In the genomic region with DNA sequence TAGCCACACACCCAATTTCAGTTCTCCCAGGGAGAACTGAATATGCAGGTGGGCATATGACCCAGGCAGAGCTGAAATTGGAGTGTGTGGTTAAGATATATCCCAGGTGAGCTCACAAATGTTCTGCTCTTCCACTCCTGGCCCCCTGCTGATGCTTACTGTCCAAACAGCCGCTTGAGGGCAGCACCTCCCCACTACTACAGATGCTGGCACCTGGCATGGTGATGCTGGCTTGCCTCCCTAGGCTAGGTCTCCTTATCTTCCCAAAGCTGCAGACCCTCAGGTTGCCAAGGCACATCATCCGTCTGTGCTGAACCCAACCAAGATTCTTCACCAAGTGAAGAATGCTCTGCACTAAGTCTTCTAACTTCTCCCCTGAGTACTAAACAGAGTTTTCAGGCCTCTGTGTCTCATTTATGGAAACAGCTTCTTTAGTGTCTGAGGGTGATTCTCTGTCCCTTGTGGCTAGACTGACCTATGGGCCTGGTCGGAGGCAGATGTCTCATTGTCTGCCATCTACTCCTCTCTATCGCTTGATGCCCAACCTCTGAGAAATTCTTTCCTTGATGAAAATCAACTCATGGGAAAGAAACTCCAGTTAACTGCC, we compare ENCODE assay signal across 8 cellular contexts. TPM values are rescaled to one million over a fixed set of nuclear protein-coding genes. Genes with fewer than 3 reads are reported as not detected.
DNase-seq lines count a peak whose midpoint lies in the region; ATAC-seq, FAIRE-seq and TF ChIP-seq lines count a peak whose summit lies in the region.

No MANE protein-coding gene starts in this region.

- H3K4me3 Mint-ChIP-seq in activated CD4-positive, alpha-beta T cell treated with anti-CD3 and anti-CD28 coated beads, Interleukin-2, amount 10 ng/mL, durations not matched to agents 24 days and 14 days: no peak overlapping the region

- H3K27me3 ChIP-seq in colonic mucosa: no peaks in the 10 kb centered on the region
- no peaks in the 10 kb centered on the region; a peak in 1 of 5 replicates for H3K27me3 ChIP-seq in HepG2 (ENCODE audit: control insufficient read depth in 1 of 2, insufficient read depth in 2 of 2, low read length in 2 of 2)

- TF ChIP-seq CTCF in GM12874 (IDR thresholded peaks at IDR 0.05; ENCODE audit: insufficient read depth, low read depth, low read length) (peak; percentile 82), colonic mucosa (IDR thresholded peaks at IDR 0.05) (peak; percentile 78), HepG2 (CRISPR knock-in tag; IDR thresholded peaks at IDR 0.05) (peak; percentile 96)

- CTCF ChIA-PET in HepG2 (lab: Yijun Ruan, JAX; ENCODE audit: low intra/inter-chr PET ratio, low total read pairs): interaction anchor here (1.2 to 2.6 kb wide), 2 partner anchors 186 to 745 kb away, joined by 3 to 13 read pairs; no protein-coding TSS in a partner anchor

- no peaks in the 10 kb centered on the region for H3K36me3 ChIP-seq in colonic mucosa
- no peaks in the 10 kb centered on the region for H3K36me3 ChIP-seq in HepG2 (replicated peaks in 1 of 2; ENCODE audit: control insufficient read depth in 1 of 2, insufficient read depth in 2 of 2, low read length in 2 of 2)

- intact Hi-C loops in activated CD4-positive, alpha-beta T cell treated with anti-CD3 and anti-CD28 coated beads, Interleukin-2, amount 10 ng/mL, durations not matched to agents 24 days and 14 days (cut with micrococcal nuclease): loop anchor here (1.0 to 2.0 kb wide), 3 partner anchors 261 to 943 kb away; no protein-coding TSS in a partner anchor
- intact Hi-C loops in colonic mucosa (cut with DNase I) (loop anchor here (2.0 to 10.0 kb wide), 2 partner anchors 745 to 941 kb away; no protein-coding TSS in a partner anchor), HepG2 (cut with micrococcal nuclease; ENCODE audit: unreplicated experiment) (loop anchor here (1.0 to 10.0 kb wide), 6 partner anchors 231 to 864 kb away; a partner anchor contains a TSS)

- H3K4me1 Mint-ChIP-seq in activated CD4-positive, alpha-beta T cell treated with anti-CD3 and anti-CD28 coated beads, Interleukin-2, amount 10 ng/mL, durations not matched to agents 24 days and 14 days: peaks cover 2% of the 10 kb centered on the region

- ATAC-seq in HG03342 (IDR thresholded peaks at IDR 0.05; ENCODE audit: unreplicated experiment) (peak; percentile 83), HepG2 (peak; percentile 99), GM18861 (IDR thresholded peaks at IDR 0.05; ENCODE audit: unreplicated experiment) (no peak)

- TF ChIP-seq POLR2A in HepG2 (IDR thresholded peaks at IDR 0.05; ENCODE audit: insufficient read depth in 1 of 2, low read depth in 2 of 2, low read length in 2 of 2): no peak

- no peaks in the 10 kb centered on the region for H3K9me3 Mint-ChIP-seq in activated CD4-positive, alpha-beta T cell treated with anti-CD3 and anti-CD28 coated beads, Interleukin-2, amount 10 ng/mL, durations not matched to agents 24 days and 14 days

- no peak overlapping the region for H2AFZ ChIP-seq in HepG2 (ENCODE audit: low read length)

- DNase-seq in NCI-H510A treated with DMSO at 0.1 percent for 48 hours (lab: John Stamatoyannopoulos, UW) (peak; percentile 77), colonic mucosa (peak; percentile 82), HepG2 (ENCODE audit: low spot score) (peak; percentile 60)
- peak; percentile 89 for DNase-seq in activated CD4-positive, alpha-beta T cell treated with anti-CD3 and anti-CD28 coated beads, Interleukin-2, amount 10 ng/mL, durations not matched to agents 24 days and 14 days
- DNase-seq in stimulated activated CD4-positive, alpha-beta T cell treated with anti-CD3 and anti-CD28 coated beads, TNF-alpha, amount 100 ng/mL, for 4 hours (ENCODE audit: low read depth in 3 of 3): peak; percentile 39 to 48 (median 46)

- H3K27me3 Mint-ChIP-seq in activated CD4-positive, alpha-beta T cell treated with anti-CD3 and anti-CD28 coated beads, Interleukin-2, amount 10 ng/mL, durations not matched to agents 24 days and 14 days: peaks cover 15% of the 10 kb centered on the region

- H3K27ac ChIP-seq in colonic mucosa: no peak overlapping the region
- no peak overlapping the region for H3K27ac ChIP-seq in HepG2 (ENCODE audit: extremely low read length, insufficient read depth, low read length)

- H3K4me2 ChIP-seq in HepG2 (ENCODE audit: low read depth, low read length): no peak overlapping the region

- POLR2A ChIA-PET in HepG2 (lab: Yijun Ruan, JAX): interaction anchor here (0.9 to 1.4 kb wide), 2 partner anchors 86 to 745 kb away, joined by 3 read pairs; no protein-coding TSS in a partner anchor

- in situ Hi-C loops in HepG2 (cut with HindIII; ENCODE audit: extremely low pct_ligation_motif_present, low pct_unique_long_range_greater_than_20kb): no loop called here

- H3K4me1 ChIP-seq in colonic mucosa (no peaks in the 10 kb centered on the region), HepG2 (ENCODE audit: insufficient read depth, low read length) (no peaks in the 10 kb centered on the region)

- TF ChIP-seq EP300 in HepG2 (IDR thresholded peaks at IDR 0.05; ENCODE audit: low read depth in 2 of 2, low read length in 2 of 2) (no peak), HepG2 (CRISPR knock-in tag; IDR thresholded peaks at IDR 0.05; ENCODE audit: borderline replicate concordance) (no peak)

- no peaks in the 10 kb centered on the region for H3K79me2 ChIP-seq in HepG2 (ENCODE audit: insufficient read depth, low read length)

- H3K4me3 ChIP-seq in colonic mucosa: no peak overlapping the region
- H3K4me3 ChIP-seq in HepG2 (replicated peaks in 1 of 3; ENCODE audit: insufficient read depth in 1 of 3, low read depth in 2 of 3, low read length in 3 of 3): no peak overlapping the region

- H4K20me1 ChIP-seq in HepG2 (ENCODE audit: insufficient read depth, low read length): no peaks in the 10 kb centered on the region

- H3K9me3 ChIP-seq in colonic mucosa: no peaks in the 10 kb centered on the region
- no peaks in the 10 kb centered on the region for H3K9me3 ChIP-seq in HepG2 (ENCODE audit: low read length)

- FAIRE-seq in HepG2 (lab: Jason Lieb, UNC): peak; percentile 80

- H3K9ac ChIP-seq in colonic mucosa (ENCODE audit: low read depth in 2 of 2, low read length in 2 of 2): no peak overlapping the region
- H3K9ac ChIP-seq in HepG2 (ENCODE audit: insufficient read depth, low read depth, low read length): no peak overlapping the region

- no TSS peak for BruUV-seq in HepG2 (replicated peaks; lab: Mats Ljungman, UMichigan)

- H3K36me3 Mint-ChIP-seq in activated CD4-positive, alpha-beta T cell treated with anti-CD3 and anti-CD28 coated beads, Interleukin-2, amount 10 ng/mL, durations not matched to agents 24 days and 14 days (ENCODE audit: low read depth): no peaks in the 10 kb centered on the region

- peak; percentile 96 for TF ChIP-seq RAD21 in HepG2 (CRISPR knock-in tag; IDR thresholded peaks at IDR 0.05)

- 41% methylated on average over 3 of the region's 4 CpGs for WGBS in HepG2 (ENCODE audit: low lambda C conversion rate)

- no peak overlapping the region for H3K27ac Mint-ChIP-seq in activated CD4-positive, alpha-beta T cell treated with anti-CD3 and anti-CD28 coated beads, Interleukin-2, amount 10 ng/mL, durations not matched to agents 24 days and 14 days

RNA-seq across cellular contexts. Expression of a gene that starts 27.2 kb away (rescaled TPM):
- 14.6 and 15.9 TPM in 2 replicates for total RNA-seq in activated CD4-positive, alpha-beta T cell treated with anti-CD3 and anti-CD28 coated beads, Interleukin-2, amount 10 ng/mL, durations not matched to agents 24 days and 14 days
- total RNA-seq in colonic mucosa (under 1 TPM in 1 of 2 donors, not detected in 1; 0.17 TPM), HepG2 (2016; rRNA removed; fragmentation: Illumina TruSeq; extraction: Trizol) (0.90 and 2.5 TPM in 2 replicates)
- total RNA-seq in HepG2 (2016; cell fraction: cytosol; rRNA removed; fragmentation: Illumina TruSeq; extraction: Trizol; ENCODE audit: low read depth): 1.3 and 1.5 TPM in 2 replicates
- 1.6 and 1.8 TPM in 2 replicates for total RNA-seq in HepG2 (2016; cell fraction: insoluble cytoplasmic fraction; rRNA removed; fragmentation: Illumina TruSeq; extraction: Trizol)
- 1.2 and 1.8 TPM in 2 replicates for total RNA-seq in HepG2 (2016; cell fraction: membrane; rRNA removed; fragmentation: Illumina TruSeq; extraction: Trizol)
- 3.9 and 4.0 TPM in 2 replicates for total RNA-seq in HepG2 (2016; cell fraction: nucleus; rRNA removed; fragmentation: Illumina TruSeq; extraction: Trizol)
- 7.6 and 9.4 TPM in 2 replicates for polyA plus RNA-seq in HepG2 (2011; rRNA removed)
- 1.5 and 1.6 TPM in 2 replicates for polyA plus RNA-seq in HepG2 (2011; cell fraction: cytosol; rRNA removed)
- 24.4 and 25.3 TPM in 2 replicates for polyA plus RNA-seq in HepG2 (2011; cell fraction: nucleus; rRNA removed)
- polyA plus RNA-seq in HepG2 (2012): 4.1 and 4.2 TPM in 2 replicates
- polyA plus RNA-seq in HepG2 (2016; cell fraction: cytosol; fragmentation: Illumina TruSeq; extraction: Trizol; ENCODE audit: low read depth): 0.75 and 1.1 TPM in 2 replicates
- 0.89 and 1.1 TPM in 2 replicates for polyA plus RNA-seq in HepG2 (2016; cell fraction: insoluble cytoplasmic fraction; fragmentation: Illumina TruSeq; extraction: Trizol; ENCODE audit: low read depth)
- polyA plus RNA-seq in HepG2 (2016; cell fraction: membrane; fragmentation: Illumina TruSeq; extraction: Trizol; ENCODE audit: low read depth): 1.0 and 1.3 TPM in 2 replicates
- 14.2 and 14.3 TPM in 2 replicates for polyA plus RNA-seq in HepG2 (2016; cell fraction: nucleus; fragmentation: Illumina TruSeq; extraction: Trizol; ENCODE audit: insufficient read depth, low read depth)
- 0.70 and 2.1 TPM in 2 replicates for polyA minus RNA-seq in HepG2 (2011; rRNA and poly(A)+ RNA removed; ENCODE audit: low replicate concordance)
- polyA minus RNA-seq in HepG2 (2011; cell fraction: cytosol; rRNA and poly(A)+ RNA removed): 0.59 TPM in 1 of 2 replicates, not detected in the other
- 4.6 and 6.7 TPM in 2 replicates for polyA minus RNA-seq in HepG2 (2011; cell fraction: nucleus; rRNA and poly(A)+ RNA removed)

RNA-seq across cellular contexts. Expression of a gene that starts 59.8 kb away (rescaled TPM):
- 44.9 and 46.4 TPM in 2 replicates for total RNA-seq in activated CD4-positive, alpha-beta T cell treated with anti-CD3 and anti-CD28 coated beads, Interleukin-2, amount 10 ng/mL, durations not matched to agents 24 days and 14 days
- total RNA-seq in colonic mucosa (not detected), HepG2 (2016; rRNA removed; fragmentation: Illumina TruSeq; extraction: Trizol) (not detected in 2 replicates)
- not detected in 2 replicates for total RNA-seq in HepG2 (2016; cell fraction: cytosol; rRNA removed; fragmentation: Illumina TruSeq; extraction: Trizol; ENCODE audit: low read depth)
- not detected in 2 replicates for total RNA-seq in HepG2 (2016; cell fraction: insoluble cytoplasmic fraction; rRNA removed; fragmentation: Illumina TruSeq; extraction: Trizol)
- total RNA-seq in HepG2 (2016; cell fraction: membrane; rRNA removed; fragmentation: Illumina TruSeq; extraction: Trizol): not detected in 2 replicates
- total RNA-seq in HepG2 (2016; cell fraction: nucleus; rRNA removed; fragmentation: Illumina TruSeq; extraction: Trizol): not detected in 2 replicates
- polyA plus RNA-seq in HepG2 (2011; rRNA removed): 0.50 TPM in 1 of 2 replicates, not detected in the other
- polyA plus RNA-seq in HepG2 (2011; cell fraction: cytosol; rRNA removed): 0.22 TPM in 1 of 2 replicates, not detected in the other
- 0.40 TPM in 1 of 2 replicates, not detected in the other for polyA plus RNA-seq in HepG2 (2011; cell fraction: nucleus; rRNA removed)
- not detected in 2 replicates for polyA plus RNA-seq in HepG2 (2012)
- polyA plus RNA-seq in HepG2 (2016; cell fraction: cytosol; fragmentation: Illumina TruSeq; extraction: Trizol; ENCODE audit: low read depth): not detected in 2 replicates
- polyA plus RNA-seq in HepG2 (2016; cell fraction: insoluble cytoplasmic fraction; fragmentation: Illumina TruSeq; extraction: Trizol; ENCODE audit: low read depth): not detected in 2 replicates
- polyA plus RNA-seq in HepG2 (2016; cell fraction: membrane; fragmentation: Illumina TruSeq; extraction: Trizol; ENCODE audit: low read depth): not detected in 2 replicates
- not detected in 2 replicates for polyA plus RNA-seq in HepG2 (2016; cell fraction: nucleus; fragmentation: Illumina TruSeq; extraction: Trizol; ENCODE audit: insufficient read depth, low read depth)
- not detected in 2 replicates for polyA minus RNA-seq in HepG2 (2011; rRNA and poly(A)+ RNA removed; ENCODE audit: low replicate concordance)
- polyA minus RNA-seq in HepG2 (2011; cell fraction: cytosol; rRNA and poly(A)+ RNA removed): not detected in 2 replicates
- polyA minus RNA-seq in HepG2 (2011; cell fraction: nucleus; rRNA and poly(A)+ RNA removed): not detected in 2 replicates

Comparison
In these comparisons a context has a peak if more than half of its experiments do, and no peak if none do; other contexts are left out.
1. RNA of a gene that starts 59.8 kb away (total RNA-seq): 44.9 to 46.4 TPM in activated CD4-positive, alpha-beta T cell treated with anti-CD3 and anti-CD28 coated beads, Interleukin-2, amount 10 ng/mL, durations not matched to agents 24 days and 14 days; not detected in colonic mucosa and not detected in HepG2; every median in the first group is over 10 times any median in the second.
2. Peak in every context shown above with its lines, with median percentiles within 50 percentile points of each other: CTCF ChIP-seq and DNase-seq.